17 cellular contexts compared by ENCODE assay signal in the genomic region with DNA sequence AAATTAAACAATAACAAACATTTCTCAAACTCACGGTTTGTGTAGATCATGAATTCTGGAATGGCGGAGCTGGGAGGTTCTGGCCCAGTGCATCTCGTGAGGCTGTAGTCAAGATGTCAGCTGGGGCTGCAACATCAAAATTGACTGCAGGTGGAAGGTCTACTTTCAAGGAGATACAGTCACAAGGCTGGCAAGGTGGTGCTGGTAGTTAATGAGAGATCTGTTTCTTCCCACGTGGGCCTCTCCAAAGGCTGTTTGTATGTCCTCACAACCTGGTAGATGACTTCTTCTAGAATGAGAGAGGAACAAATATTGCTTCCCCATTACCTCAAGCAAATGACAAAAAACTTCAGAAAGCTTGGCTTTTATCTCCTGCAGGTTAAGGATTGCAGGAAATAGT.
"Had no signal": no experiment of that assay in that cellular context is flagged by ENCODE, and none has a peak within 500 bp of the region (broad histone marks: within the 10 kb centered on the region; RNA-seq: fewer than 3 reads in every experiment).

No MANE protein-coding gene starts in this region.

- H3K9me3 ChIP-seq: left lung, pancreas, tibial artery, vagina had no signal

- H3K36me3 ChIP-seq: brain microvascular endothelial cell, left lung, pancreas, tibial artery, vagina had no signal

- H3K36me3 Mint-ChIP-seq: activated naive CD8-positive, alpha-beta T cell treated with anti-CD3 and anti-CD28 coated beads for 36 hours had no signal

- H3K9me3 Mint-ChIP-seq: activated naive CD8-positive, alpha-beta T cell treated with anti-CD3 and anti-CD28 coated beads for 36 hours; activated T-cell treated with anti-CD3 and anti-CD28 coated beads, Interleukin-2, amount 50 U/mL, for 4 hours; neural crest cell; T-helper 2 cell treated with Interferon-gamma antibody and Interleukin-4, amounts not matched to agents 5 μg/mL and 100 μg/mL, for 36 hours had no signal

- H3K27ac Mint-ChIP-seq: activated naive CD8-positive, alpha-beta T cell treated with anti-CD3 and anti-CD28 coated beads for 36 hours; T-helper 2 cell treated with Interferon-gamma antibody and Interleukin-4, amounts not matched to agents 5 μg/mL and 100 μg/mL, for 36 hours had no signal

- DNase-seq: activated CD4-positive, alpha-beta T cell treated with anti-CD3 and anti-CD28 coated beads for 1 hour; activated CD4-positive, alpha-beta T cell treated with anti-CD3 and anti-CD28 coated beads, Interleukin-2, amount 50 U/mL, for 48 hours; activated effector memory CD4-positive, alpha-beta T cell treated with anti-CD3 and anti-CD28 coated beads, Interleukin-2, amount 50 U/mL, for 16 hours; activated naive CD8-positive, alpha-beta T cell treated with anti-CD3 and anti-CD28 coated beads for 36 hours; activated T-cell treated with anti-CD3 and anti-CD28 coated beads, Interleukin-2, amount 50 U/mL, for 4 hours; brain microvascular endothelial cell; dermis blood vessel endothelial cell; hypothalamus; left lung; pancreas; stimulated activated CD4-positive, alpha-beta T cell treated with anti-CD3 and anti-CD28 coated beads, Interleukin-4, amount 100 ng/mL, for 4 hours; tibial artery had no signal

- H3K27me3 ChIP-seq: brain microvascular endothelial cell, left lung, tibial artery, vagina had no signal

- H3K4me1 ChIP-seq: left lung, pancreas, tibial artery had no signal

- ATAC-seq: activated T-cell treated with anti-CD3 and anti-CD28 coated beads, Interleukin-2, amount 50 U/mL, for 4 hours; esophagus mucosa; left lung; pancreas had no signal

- H3K4me3 Mint-ChIP-seq: activated naive CD8-positive, alpha-beta T cell treated with anti-CD3 and anti-CD28 coated beads for 36 hours; activated T-cell treated with anti-CD3 and anti-CD28 coated beads, Interleukin-2, amount 50 U/mL, for 4 hours; neural crest cell; T-helper 2 cell treated with Interferon-gamma antibody and Interleukin-4, amounts not matched to agents 5 μg/mL and 100 μg/mL, for 36 hours had no signal

- H3K27ac ChIP-seq: brain microvascular endothelial cell, left lung, pancreas, skin epidermis, tibial artery, vagina had no signal

- H3K4me3 ChIP-seq: left lung, pancreas, skin epidermis, tibial artery, vagina had no signal

- H3K27me3 Mint-ChIP-seq: activated naive CD8-positive, alpha-beta T cell treated with anti-CD3 and anti-CD28 coated beads for 36 hours had no signal
